16 cellular contexts compared by ENCODE assay signal in the genomic region with DNA sequence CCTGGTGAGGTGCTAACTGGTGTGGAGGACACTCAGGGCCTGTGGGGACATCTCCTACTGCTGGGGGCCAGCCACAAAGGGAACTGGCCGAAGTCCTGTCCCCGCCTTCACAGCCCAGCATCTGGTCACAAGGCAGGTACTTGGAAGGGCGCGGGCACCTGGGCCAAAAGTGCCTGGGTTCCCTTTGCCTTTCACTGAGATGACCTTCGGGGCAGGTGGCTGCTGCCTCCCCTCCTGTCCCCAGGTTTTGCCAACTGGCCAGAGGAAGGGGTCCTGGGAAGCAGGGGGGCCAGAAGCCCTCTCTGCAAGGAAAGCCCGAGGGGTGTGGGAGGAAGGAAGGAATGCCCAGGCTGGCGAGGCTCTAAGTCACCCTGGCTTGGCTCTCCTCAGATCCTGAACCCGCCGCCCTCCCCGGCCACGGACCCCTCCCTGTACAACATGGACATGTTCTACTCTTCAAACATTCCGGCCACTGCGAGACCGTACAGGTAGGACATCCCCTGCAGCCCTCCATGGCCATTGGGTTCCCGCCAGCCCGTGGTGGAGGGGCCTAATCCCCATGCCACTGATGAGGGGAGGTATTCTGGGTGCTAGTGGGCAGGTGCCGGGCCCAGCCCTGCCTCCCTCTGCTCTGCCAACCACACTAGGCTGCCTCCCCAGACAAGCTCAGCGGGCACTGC.
"Had no signal": no experiment of that assay in that cellular context is flagged by ENCODE, and none has a peak within 500 bp of the region (broad histone marks: within the 10 kb centered on the region; RNA-seq: fewer than 3 reads in every experiment).

No MANE protein-coding gene starts in this region.

- H3K9me3 ChIP-seq: left lung, psoas muscle, transverse colon, vagina had no signal

- H3K9me3 Mint-ChIP-seq: brain; natural killer cell treated with Interleukin-12 subunit alpha and Interleukin-12 subunit beta and Interleukin-15 and Interleukin-18, amount 100 ng/mL, for 72 hours had no signal

- H3K36me3 Mint-ChIP-seq: natural killer cell treated with Interleukin-12 subunit alpha and Interleukin-12 subunit beta and Interleukin-15 and Interleukin-18, amount 100 ng/mL, for 72 hours had no signal

- DNase-seq: activated CD4-positive, alpha-beta T cell treated with anti-CD3 and anti-CD28 coated beads, Interleukin-2, amount 50 U/mL, for 1 hour; activated CD8-positive, alpha-beta memory T cell treated with anti-CD3 and anti-CD28 coated beads for 24 hours; activated gamma-delta T cell treated with Interleukin-2 at 50 U/mL for 16 hours; amniotic stem cell; cortex of kidney; effector CD8-positive, alpha-beta T cell; foreskin melanocyte; left lung; mesendoderm; stimulated activated naive B cell treated with anti-CD40 and anti-IgM and Interleukin-4, amounts not matched to agents 10 μg/mL and 1 μg/mL and 100 μg/mL, for 72 hours; transverse colon had no signal

- H3K4me3 Mint-ChIP-seq: activated naive CD8-positive, alpha-beta T cell; brain; natural killer cell treated with Interleukin-12 subunit alpha and Interleukin-12 subunit beta and Interleukin-15 and Interleukin-18, amount 100 ng/mL, for 72 hours; stimulated activated naive B cell treated with anti-CD40 and anti-IgM and Interleukin-4, amounts not matched to agents 10 μg/mL and 1 μg/mL and 100 μg/mL, for 72 hours had no signal

- H3K4me3 ChIP-seq: left lung, psoas muscle, transverse colon, vagina had no signal

- H3K27ac Mint-ChIP-seq: activated naive CD8-positive, alpha-beta T cell; natural killer cell treated with Interleukin-12 subunit alpha and Interleukin-12 subunit beta and Interleukin-15 and Interleukin-18, amount 100 ng/mL, for 72 hours; stimulated activated naive B cell treated with anti-CD40 and anti-IgM and Interleukin-4, amounts not matched to agents 10 μg/mL and 1 μg/mL and 100 μg/mL, for 72 hours had no signal

- H3K27ac ChIP-seq: left lung, psoas muscle, transverse colon, vagina had no signal

- H3K36me3 ChIP-seq: transverse colon had no signal

- H3K27me3 Mint-ChIP-seq: activated naive CD8-positive, alpha-beta T cell; brain; natural killer cell treated with Interleukin-12 subunit alpha and Interleukin-12 subunit beta and Interleukin-15 and Interleukin-18, amount 100 ng/mL, for 72 hours; stimulated activated naive B cell treated with anti-CD40 and anti-IgM and Interleukin-4, amounts not matched to agents 10 μg/mL and 1 μg/mL and 100 μg/mL, for 72 hours had no signal

- H3K4me1 ChIP-seq: psoas muscle, vagina had no signal

- H3K27me3 ChIP-seq: left lung, transverse colon, vagina had no signal
